In the genomic region with DNA sequence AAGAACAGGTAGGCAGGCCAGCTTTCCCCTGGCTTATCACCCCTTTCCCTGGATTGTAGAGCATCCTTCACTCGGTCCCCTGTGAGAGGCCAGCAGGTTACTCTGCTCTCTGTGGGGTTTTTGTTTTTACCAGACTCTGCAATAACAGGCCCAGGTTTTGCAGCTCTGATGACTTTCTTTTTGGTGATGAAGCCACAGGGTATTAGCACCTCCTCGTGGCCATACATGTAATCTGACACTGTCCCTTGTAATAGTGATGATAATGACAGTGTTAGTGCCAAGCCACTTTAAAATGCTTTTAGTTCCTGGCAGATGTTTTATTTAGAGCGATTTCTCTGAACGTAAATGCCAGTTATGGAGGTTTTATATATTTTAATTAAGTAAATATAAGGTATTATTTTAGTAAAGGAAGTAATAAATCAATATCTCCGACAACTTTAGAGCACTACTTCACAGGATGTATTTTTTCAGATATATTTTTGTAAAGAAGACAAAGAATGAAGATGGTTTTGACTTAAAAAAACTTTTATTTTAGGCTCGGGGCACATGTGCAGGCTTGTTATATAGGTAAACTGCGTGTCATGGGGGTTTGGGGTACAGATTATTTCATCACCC, we compare ENCODE assay signal across 8 cellular contexts. TPM values are rescaled to one million over a fixed set of nuclear protein-coding genes. Genes with fewer than 3 reads are reported as not detected.
DNase-seq lines count a peak whose midpoint lies in the region; ATAC-seq, FAIRE-seq and TF ChIP-seq lines count a peak whose summit lies in the region.

No MANE protein-coding gene starts in this region.

- H3K4me3 ChIP-seq in breast epithelium: no peak overlapping the region

- TF ChIP-seq POLR2A in breast epithelium (IDR thresholded peaks at IDR 0.05): no peak

- intact Hi-C loops in breast epithelium (cut with DNase I; ENCODE audit: low total_unique reads): no loop called here

- no peaks in the 10 kb centered on the region for H3K36me3 ChIP-seq in breast epithelium

- peak; percentile 77 for ATAC-seq in GM18517 (IDR thresholded peaks at IDR 0.05; ENCODE audit: unreplicated experiment)
- ATAC-seq in HG02973 (IDR thresholded peaks at IDR 0.05; ENCODE audit: unreplicated experiment): peak; percentile 85

- H3K9me3 ChIP-seq in breast epithelium: no peaks in the 10 kb centered on the region

- peak; percentile 53 for FAIRE-seq in TTC549 (lab: Jason Lieb, UNC)

- no peaks in the 10 kb centered on the region for H3K27me3 ChIP-seq in breast epithelium

- DNase-seq in AG08395 (ENCODE audit: low spot score) (peak; percentile 77), NCI-H2029 treated with DMSO at 0.1 percent for 48 hours (lab: John Stamatoyannopoulos, UW) (peak; percentile 39), breast epithelium (ENCODE audit: low spot score in 2 of 2) (peak in 1 of 2 donors; percentile 26), iris pigment epithelial cell (ENCODE audit: low read depth) (peak; percentile 72)
- peak; percentile 34 to 57 for DNase-seq in stimulated activated CD4-positive, alpha-beta T cell treated with anti-CD3 and anti-CD28 coated beads, Interleukin-2, amount 100 ng/mL, for 24 hours

- TF ChIP-seq CTCF in breast epithelium (IDR thresholded peaks at IDR 0.05): peak; percentile 44 to 72 (median 59)

- H3K27ac ChIP-seq in breast epithelium: no peak overlapping the region

- H3K4me1 ChIP-seq in breast epithelium: no peaks in the 10 kb centered on the region

RNA-seq across cellular contexts. Expression of gene CPHXL, which starts 38.0 kb away (rescaled TPM):
- total RNA-seq in breast epithelium: not detected
